Comparison of ENCODE assay signal across 1 cellular context in the genomic region with DNA sequence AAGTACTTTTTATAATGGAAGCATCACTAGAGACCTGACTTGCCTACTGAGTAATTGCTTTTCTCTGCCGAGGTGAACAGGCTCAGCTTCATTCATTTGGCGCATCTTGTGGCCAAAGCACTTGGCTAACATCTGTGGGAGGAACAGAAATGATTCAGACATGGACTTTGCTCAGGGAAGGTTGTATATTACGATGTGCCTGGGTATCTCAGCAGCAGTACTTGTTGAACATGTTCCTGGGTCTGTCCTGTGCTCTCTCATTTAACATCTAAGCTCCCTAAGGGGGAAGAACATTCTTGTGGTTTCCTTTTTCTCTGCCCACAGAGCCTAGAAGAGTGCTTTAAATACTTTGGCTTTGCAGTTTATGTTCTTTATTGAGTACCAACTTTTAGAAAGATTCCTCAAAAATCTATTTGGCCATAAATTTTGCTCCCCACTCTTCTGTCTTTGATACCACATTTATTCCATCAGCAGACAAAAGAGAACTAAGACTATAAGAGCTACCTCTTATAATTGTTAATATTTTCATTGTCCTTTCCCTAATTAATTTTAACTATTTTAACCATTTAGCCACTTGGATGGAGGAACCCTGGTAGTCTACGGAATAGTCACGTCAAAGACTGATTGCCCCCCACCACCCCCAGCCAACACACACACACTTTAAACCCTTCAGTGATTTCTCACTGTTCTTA.
TF ChIP-seq lines count a peak whose summit lies in the region.

No MANE protein-coding gene starts in this region.

TF ChIP-seq in HepG2, 621 proteins besides CTCF, POLR2A, EP300 and RAD21 (continued from another document and continues in another):
- TF ChIP-seq, protein P1, sequence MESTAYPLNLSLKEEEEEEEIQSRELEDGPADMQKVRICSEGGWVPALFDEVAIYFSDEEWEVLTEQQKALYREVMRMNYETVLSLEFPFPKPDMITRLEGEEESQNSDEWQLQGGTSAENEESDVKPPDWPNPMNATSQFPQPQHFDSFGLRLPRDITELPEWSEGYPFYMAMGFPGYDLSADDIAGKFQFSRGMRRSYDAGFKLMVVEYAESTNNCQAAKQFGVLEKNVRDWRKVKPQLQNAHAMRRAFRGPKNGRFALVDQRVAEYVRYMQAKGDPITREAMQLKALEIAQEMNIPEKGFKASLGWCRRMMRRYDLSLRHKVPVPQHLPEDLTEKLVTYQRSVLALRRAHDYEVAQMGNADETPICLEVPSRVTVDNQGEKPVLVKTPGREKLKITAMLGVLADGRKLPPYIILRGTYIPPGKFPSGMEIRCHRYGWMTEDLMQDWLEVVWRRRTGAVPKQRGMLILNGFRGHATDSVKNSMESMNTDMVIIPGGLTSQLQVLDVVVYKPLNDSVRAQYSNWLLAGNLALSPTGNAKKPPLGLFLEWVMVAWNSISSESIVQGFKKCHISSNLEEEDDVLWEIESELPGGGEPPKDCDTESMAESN (CRISPR knock-in tag; conservative IDR thresholded peaks at IDR 0.05) = 0 out of 2 replicates have a peak, but pooled peaks have one; percentile 25
- TF ChIP-seq ZNF331 (CRISPR knock-in tag; IDR thresholded peaks at IDR 0.05) (peak; percentile 94; the same call in 1 of the 2 replicates), ZNF225 (CRISPR knock-in tag; IDR thresholded peaks at IDR 0.05) (no peak), RARA (CRISPR knock-in tag; IDR thresholded peaks at IDR 0.05) (peak; percentile 45), PTBP1 (IDR thresholded peaks at IDR 0.05; ENCODE audit: low read depth, low read length, poor library complexity, severe bottlenecking) (no peak), ZNF138 (CRISPR knock-in tag; IDR thresholded peaks at IDR 0.05; ENCODE audit: low read depth) (no peak), ZNF431 (CRISPR knock-in tag; IDR thresholded peaks at IDR 0.05; ENCODE audit: borderline replicate concordance, low read depth) (no peak), SMAD9 (CRISPR knock-in tag; IDR thresholded peaks at IDR 0.05) (peak; percentile 70; the same call in 1 of the 2 replicates), HOXA5 (CRISPR knock-in tag; IDR thresholded peaks at IDR 0.05) (peak; percentile 71; the same call in 1 of the 2 replicates), HNF4G (IDR thresholded peaks at IDR 0.05; ENCODE audit: borderline replicate concordance, low read depth, low read length) (peak; percentile 88), HNF4G (CRISPR knock-in tag; IDR thresholded peaks at IDR 0.05; ENCODE audit: borderline replicate concordance, low read depth) (peak; percentile 78; the same call in 1 of the 2 replicates), MZF1 (CRISPR knock-in tag; IDR thresholded peaks at IDR 0.05; ENCODE audit: borderline replicate concordance) (no peak), ZNF703 (CRISPR knock-in tag; IDR thresholded peaks at IDR 0.05; ENCODE audit: borderline replicate concordance) (no peak), ZNF614 (CRISPR knock-in tag; IDR thresholded peaks at IDR 0.05; ENCODE audit: borderline replicate concordance) (peak; percentile 89), RCOR2 (CRISPR knock-in tag; IDR thresholded peaks at IDR 0.05) (peak; percentile 96), ZNF644 (CRISPR knock-in tag; IDR thresholded peaks at IDR 0.05; ENCODE audit: low read depth) (peak; percentile 98), CBFB (CRISPR knock-in tag; IDR thresholded peaks at IDR 0.05) (no peak), ZNF317 (CRISPR knock-in tag; IDR thresholded peaks at IDR 0.05) (peak; percentile 66; the same call in 1 of the 2 replicates), NFIC (IDR thresholded peaks at IDR 0.05; ENCODE audit: low read length) (no peak), KAT7 (CRISPR knock-in tag; IDR thresholded peaks at IDR 0.05; ENCODE audit: borderline replicate concordance) (peak; percentile 32; the same call in 1 of the 2 replicates), ZNF773 (CRISPR knock-in tag; IDR thresholded peaks at IDR 0.05; ENCODE audit: borderline replicate concordance) (no peak), ZNF441 (CRISPR knock-in tag; IDR thresholded peaks at IDR 0.05; ENCODE audit: borderline replicate concordance) (no peak), YEATS2 (CRISPR knock-in tag; IDR thresholded peaks at IDR 0.05; ENCODE audit: borderline replicate concordance) (peak; percentile 82; the same call in 1 of the 2 replicates), ZNF629 (CRISPR knock-in tag; conservative IDR thresholded peaks at IDR 0.05) (no peak), ZFP1 (CRISPR knock-in tag; IDR thresholded peaks at IDR 0.05) (no peak; the same call in 1 of the 2 replicates), NRL (CRISPR knock-in tag; IDR thresholded peaks at IDR 0.05; ENCODE audit: borderline replicate concordance) (no peak), POGZ (CRISPR knock-in tag; IDR thresholded peaks at IDR 0.05) (peak; percentile 74), FOSL2 (CRISPR knock-in tag; IDR thresholded peaks at IDR 0.05) (peak; percentile 98), KLF16 (CRISPR knock-in tag; IDR thresholded peaks at IDR 0.05) (peak in 1 of 2 experiments; percentile 59; a peak in 2 of 4 replicates), ZNF724P (CRISPR knock-in tag; IDR thresholded peaks at IDR 0.05; ENCODE audit: borderline replicate concordance) (0 out of 2 replicates have a peak, but pooled peaks have one; percentile 4), GABPB1 (CRISPR knock-in tag; IDR thresholded peaks at IDR 0.05) (peak; percentile 10; the same call in 1 of the 2 replicates), ZSCAN21 (CRISPR knock-in tag; IDR thresholded peaks at IDR 0.05; ENCODE audit: borderline replicate concordance) (peak; percentile 86), HMG20A (CRISPR knock-in tag; IDR thresholded peaks at IDR 0.05; ENCODE audit: borderline replicate concordance) (peak; percentile 90; the same call in 1 of the 2 replicates), THAP11 (CRISPR knock-in tag; IDR thresholded peaks at IDR 0.05) (peak; percentile 48; the same call in 1 of the 2 replicates), MEF2D (CRISPR knock-in tag; IDR thresholded peaks at IDR 0.05) (peak; percentile 54; the same call in 1 of the 2 replicates), NFE2L1 (CRISPR knock-in tag; IDR thresholded peaks at IDR 0.05; ENCODE audit: borderline replicate concordance) (no peak), MIER2 (CRISPR knock-in tag; IDR thresholded peaks at IDR 0.05) (peak; percentile 77)
- TF ChIP-seq, protein P2, sequence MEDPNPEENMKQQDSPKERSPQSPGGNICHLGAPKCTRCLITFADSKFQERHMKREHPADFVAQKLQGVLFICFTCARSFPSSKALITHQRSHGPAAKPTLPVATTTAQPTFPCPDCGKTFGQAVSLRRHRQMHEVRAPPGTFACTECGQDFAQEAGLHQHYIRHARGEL (CRISPR knock-in tag; IDR thresholded peaks at IDR 0.05) = no peak
- TF ChIP-seq, protein P3, sequence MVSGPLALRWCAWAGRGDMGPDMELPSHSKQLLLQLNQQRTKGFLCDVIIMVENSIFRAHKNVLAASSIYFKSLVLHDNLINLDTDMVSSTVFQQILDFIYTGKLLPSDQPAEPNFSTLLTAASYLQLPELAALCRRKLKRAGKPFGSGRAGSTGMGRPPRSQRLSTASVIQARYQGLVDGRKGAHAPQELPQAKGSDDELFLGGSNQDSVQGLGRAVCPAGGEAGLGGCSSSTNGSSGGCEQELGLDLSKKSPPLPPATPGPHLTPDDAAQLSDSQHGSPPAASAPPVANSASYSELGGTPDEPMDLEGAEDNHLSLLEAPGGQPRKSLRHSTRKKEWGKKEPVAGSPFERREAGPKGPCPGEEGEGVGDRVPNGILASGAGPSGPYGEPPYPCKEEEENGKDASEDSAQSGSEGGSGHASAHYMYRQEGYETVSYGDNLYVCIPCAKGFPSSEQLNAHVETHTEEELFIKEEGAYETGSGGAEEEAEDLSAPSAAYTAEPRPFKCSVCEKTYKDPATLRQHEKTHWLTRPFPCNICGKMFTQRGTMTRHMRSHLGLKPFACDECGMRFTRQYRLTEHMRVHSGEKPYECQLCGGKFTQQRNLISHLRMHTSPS (CRISPR knock-in tag; IDR thresholded peaks at IDR 0.05; ENCODE audit: low read depth) = peak; percentile 2; the same call in 1 of the 2 replicates
- TF ChIP-seq, protein P4, sequence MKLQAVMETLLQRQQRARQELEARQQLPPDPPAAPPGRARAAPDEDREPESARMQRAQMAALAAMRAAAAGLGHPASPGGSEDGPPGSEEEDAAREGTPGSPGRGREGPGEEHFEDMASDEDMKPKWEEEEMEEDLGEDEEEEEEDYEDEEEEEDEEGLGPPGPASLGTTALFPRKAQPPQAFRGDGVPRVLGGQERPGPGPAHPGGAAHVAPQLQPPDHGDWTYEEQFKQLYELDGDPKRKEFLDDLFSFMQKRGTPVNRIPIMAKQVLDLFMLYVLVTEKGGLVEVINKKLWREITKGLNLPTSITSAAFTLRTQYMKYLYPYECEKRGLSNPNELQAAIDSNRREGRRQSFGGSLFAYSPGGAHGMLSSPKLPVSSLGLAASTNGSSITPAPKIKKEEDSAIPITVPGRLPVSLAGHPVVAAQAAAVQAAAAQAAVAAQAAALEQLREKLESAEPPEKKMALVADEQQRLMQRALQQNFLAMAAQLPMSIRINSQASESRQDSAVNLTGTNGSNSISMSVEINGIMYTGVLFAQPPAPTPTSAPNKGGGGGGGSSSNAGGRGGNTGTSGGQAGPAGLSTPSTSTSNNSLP (IDR thresholded peaks at IDR 0.05; ENCODE audit: low read depth, low read length) = peak; percentile 85
- TF ChIP-seq, protein P5, sequence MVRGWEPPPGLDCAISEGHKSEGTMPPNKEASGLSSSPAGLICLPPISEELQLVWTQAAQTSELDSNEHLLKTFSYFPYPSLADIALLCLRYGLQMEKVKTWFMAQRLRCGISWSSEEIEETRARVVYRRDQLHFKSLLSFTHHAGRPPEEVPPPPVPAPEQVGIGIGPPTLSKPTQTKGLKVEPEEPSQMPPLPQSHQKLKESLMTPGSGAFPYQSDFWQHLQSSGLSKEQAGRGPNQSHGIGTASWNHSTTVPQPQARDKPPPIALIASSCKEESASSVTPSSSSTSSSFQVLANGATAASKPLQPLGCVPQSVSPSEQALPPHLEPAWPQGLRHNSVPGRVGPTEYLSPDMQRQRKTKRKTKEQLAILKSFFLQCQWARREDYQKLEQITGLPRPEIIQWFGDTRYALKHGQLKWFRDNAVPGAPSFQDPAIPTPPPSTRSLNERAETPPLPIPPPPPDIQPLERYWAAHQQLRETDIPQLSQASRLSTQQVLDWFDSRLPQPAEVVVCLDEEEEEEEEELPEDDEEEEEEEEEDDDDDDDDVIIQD (CRISPR knock-in tag; IDR thresholded peaks at IDR 0.05; ENCODE audit: low read depth) = peak; percentile 95
- TF ChIP-seq, protein P6, sequence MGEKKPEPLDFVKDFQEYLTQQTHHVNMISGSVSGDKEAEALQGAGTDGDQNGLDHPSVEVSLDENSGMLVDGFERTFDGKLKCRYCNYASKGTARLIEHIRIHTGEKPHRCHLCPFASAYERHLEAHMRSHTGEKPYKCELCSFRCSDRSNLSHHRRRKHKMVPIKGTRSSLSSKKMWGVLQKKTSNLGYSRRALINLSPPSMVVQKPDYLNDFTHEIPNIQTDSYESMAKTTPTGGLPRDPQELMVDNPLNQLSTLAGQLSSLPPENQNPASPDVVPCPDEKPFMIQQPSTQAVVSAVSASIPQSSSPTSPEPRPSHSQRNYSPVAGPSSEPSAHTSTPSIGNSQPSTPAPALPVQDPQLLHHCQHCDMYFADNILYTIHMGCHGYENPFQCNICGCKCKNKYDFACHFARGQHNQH (CRISPR knock-in tag; IDR thresholded peaks at IDR 0.05) = peak; percentile 77; the same call in 1 of the 2 replicates
- TF ChIP-seq, protein P7, sequence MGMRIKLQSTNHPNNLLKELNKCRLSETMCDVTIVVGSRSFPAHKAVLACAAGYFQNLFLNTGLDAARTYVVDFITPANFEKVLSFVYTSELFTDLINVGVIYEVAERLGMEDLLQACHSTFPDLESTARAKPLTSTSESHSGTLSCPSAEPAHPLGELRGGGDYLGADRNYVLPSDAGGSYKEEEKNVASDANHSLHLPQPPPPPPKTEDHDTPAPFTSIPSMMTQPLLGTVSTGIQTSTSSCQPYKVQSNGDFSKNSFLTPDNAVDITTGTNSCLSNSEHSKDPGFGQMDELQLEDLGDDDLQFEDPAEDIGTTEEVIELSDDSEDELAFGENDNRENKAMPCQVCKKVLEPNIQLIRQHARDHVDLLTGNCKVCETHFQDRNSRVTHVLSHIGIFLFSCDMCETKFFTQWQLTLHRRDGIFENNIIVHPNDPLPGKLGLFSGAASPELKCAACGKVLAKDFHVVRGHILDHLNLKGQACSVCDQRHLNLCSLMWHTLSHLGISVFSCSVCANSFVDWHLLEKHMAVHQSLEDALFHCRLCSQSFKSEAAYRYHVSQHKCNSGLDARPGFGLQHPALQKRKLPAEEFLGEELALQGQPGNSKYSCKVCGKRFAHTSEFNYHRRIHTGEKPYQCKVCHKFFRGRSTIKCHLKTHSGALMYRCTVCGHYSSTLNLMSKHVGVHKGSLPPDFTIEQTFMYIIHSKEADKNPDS (CRISPR knock-in tag; IDR thresholded peaks at IDR 0.05) = no peak
- TF ChIP-seq, protein P8, sequence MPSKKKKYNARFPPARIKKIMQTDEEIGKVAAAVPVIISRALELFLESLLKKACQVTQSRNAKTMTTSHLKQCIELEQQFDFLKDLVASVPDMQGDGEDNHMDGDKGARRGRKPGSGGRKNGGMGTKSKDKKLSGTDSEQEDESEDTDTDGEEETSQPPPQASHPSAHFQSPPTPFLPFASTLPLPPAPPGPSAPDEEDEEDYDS (CRISPR knock-in tag; IDR thresholded peaks at IDR 0.05) = peak; percentile 99
- TF ChIP-seq, protein P9, sequence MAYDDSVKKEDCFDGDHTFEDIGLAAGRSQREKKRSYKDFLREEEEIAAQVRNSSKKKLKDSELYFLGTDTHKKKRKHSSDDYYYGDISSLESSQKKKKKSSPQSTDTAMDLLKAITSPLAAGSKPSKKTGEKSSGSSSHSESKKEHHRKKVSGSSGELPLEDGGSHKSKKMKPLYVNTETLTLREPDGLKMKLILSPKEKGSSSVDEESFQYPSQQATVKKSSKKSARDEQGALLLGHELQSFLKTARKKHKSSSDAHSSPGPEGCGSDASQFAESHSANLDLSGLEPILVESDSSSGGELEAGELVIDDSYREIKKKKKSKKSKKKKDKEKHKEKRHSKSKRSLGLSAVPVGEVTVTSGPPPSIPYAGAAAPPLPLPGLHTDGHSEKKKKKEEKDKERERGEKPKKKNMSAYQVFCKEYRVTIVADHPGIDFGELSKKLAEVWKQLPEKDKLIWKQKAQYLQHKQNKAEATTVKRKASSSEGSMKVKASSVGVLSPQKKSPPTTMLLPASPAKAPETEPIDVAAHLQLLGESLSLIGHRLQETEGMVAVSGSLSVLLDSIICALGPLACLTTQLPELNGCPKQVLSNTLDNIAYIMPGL (CRISPR knock-in tag; IDR thresholded peaks at IDR 0.05; ENCODE audit: borderline replicate concordance in 1 of 2, low read depth in 1 of 2) = peak in 1 of 2 experiments; percentile 23; a peak in 1 of 4 replicates
